In the genomic region with DNA sequence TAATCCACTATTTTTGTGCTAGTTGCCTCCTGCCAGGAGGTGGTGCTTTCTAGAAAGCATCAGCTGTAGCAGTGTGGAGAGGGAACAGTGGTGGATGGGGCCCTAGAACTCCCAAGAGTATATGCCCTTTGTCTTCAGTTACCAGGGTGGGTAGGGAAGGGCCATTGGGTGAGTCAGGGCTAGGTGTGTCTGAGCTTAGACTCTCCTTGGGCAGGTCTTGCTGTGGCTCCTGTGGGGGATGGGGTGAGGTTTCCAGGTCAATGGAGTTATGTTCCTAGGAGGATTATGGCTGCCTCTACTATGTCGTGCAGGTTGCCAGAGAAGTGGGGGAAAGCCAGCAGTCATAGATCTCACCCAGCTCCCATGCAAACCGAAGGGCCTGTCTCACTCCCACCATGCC, we compare ENCODE assay signal across 33 cellular contexts. TPM values are rescaled to one million over a fixed set of nuclear protein-coding genes. Genes with fewer than 3 reads are reported as not detected.
"Had no signal": no experiment of that assay in that cellular context is flagged by ENCODE, and none has a peak within 500 bp of the region (broad histone marks: within the 10 kb centered on the region; RNA-seq: fewer than 3 reads in every experiment).

No MANE protein-coding gene starts in this region.

- H3K27ac ChIP-seq: coronary artery, gastrocnemius medialis, left lung, neural progenitor cell, psoas muscle, sigmoid colon, stomach, thyroid gland, vagina had no signal

- H3K9ac ChIP-seq: neural progenitor cell had no signal

- H3K4me3 ChIP-seq: coronary artery, gastrocnemius medialis, left lung, neural progenitor cell, psoas muscle, sigmoid colon, stomach, thyroid gland, vagina had no signal

- H3K27me3 ChIP-seq: gastrocnemius medialis, left lung, neural progenitor cell, sigmoid colon, stomach, thyroid gland, vagina had no signal

- ATAC-seq: effector memory CD8-positive, alpha-beta T cell; gastrocnemius medialis; left lung; naive thymus-derived CD4-positive, alpha-beta T cell; psoas muscle; right cardiac atrium; stimulated activated effector memory CD8-positive, alpha-beta T cell treated with anti-CD3 and anti-CD28 coated beads, Interleukin-12 subunit alpha, Interleukin-12 subunit beta, amount 100 ng/mL, for 72 hours had no signal

- H3K4me1 ChIP-seq: gastrocnemius medialis, left lung, neural progenitor cell, psoas muscle, sigmoid colon, stomach, thyroid gland, vagina had no signal

- H3K4me2 ChIP-seq: neural progenitor cell had no signal

- H3K9me3 ChIP-seq: gastrocnemius medialis, thyroid gland, vagina had no signal

- DNase-seq: effector memory CD8-positive, alpha-beta T cell; foreskin fibroblast; gastrocnemius medialis; head of caudate nucleus; left lung; mesendoderm; midbrain; naive thymus-derived CD4-positive, alpha-beta T cell; psoas muscle; right cardiac atrium; sigmoid colon; stimulated activated CD4-positive, alpha-beta T cell treated with anti-CD3 and anti-CD28 coated beads, Interleukin-2, amount 100 ng/mL, for 24 hours; stimulated activated CD4-positive, alpha-beta T cell treated with anti-CD3 and anti-CD28 coated beads, Interleukin-4, amount 100 ng/mL, for 24 hours; stimulated activated naive CD4-positive, alpha-beta T cell treated with Interleukin-2 at 50 U/mL for 16 hours; stomach; thyroid gland; trophoblast cell had no signal

- H2AFZ ChIP-seq: neural progenitor cell had no signal

- H3K36me3 ChIP-seq: gastrocnemius medialis, left lung, neural progenitor cell, sigmoid colon, stomach, thyroid gland, vagina had no signal

RNA-seq across cellular contexts. Expression of gene ADAMTS12, which starts 11.3 kb away (rescaled TPM):
- total RNA-seq: naive thymus-derived CD4-positive, alpha-beta T cell had no signal
- polyA plus RNA-seq: naive thymus-derived CD4-positive, alpha-beta T cell had no signal

RNA-seq across cellular contexts. Expression of gene RXFP3, which starts 33.1 kb away (rescaled TPM):
- total RNA-seq: dermis microvascular lymphatic vessel endothelial cell; gastrocnemius medialis; glomerular endothelial cell; left lung; lower leg skin; lung microvascular endothelial cell; mucosa of gallbladder; naive thymus-derived CD4-positive, alpha-beta T cell; osteocyte; psoas muscle; renal cortical epithelial cell; right cardiac atrium; sigmoid colon; skeletal muscle tissue; stomach; subcutaneous adipose tissue; thyroid gland; ureter; vagina had no signal
- polyA plus RNA-seq: esophagus; keratinocyte; naive thymus-derived CD4-positive, alpha-beta T cell; psoas muscle; right cardiac atrium; sigmoid colon; stomach had no signal
